33 cellular contexts compared by ENCODE assay signal in genomic region chr14:74911221-74911620, GRCh38. TPM values are rescaled to one million over a fixed set of nuclear protein-coding genes. Genes with fewer than 3 reads are reported as not detected.
"Had no signal": no experiment of that assay in that cellular context is flagged by ENCODE, and none has a peak within 500 bp of the region (broad histone marks: within the 10 kb centered on the region; RNA-seq: fewer than 3 reads in every experiment).

No MANE protein-coding gene starts in this region.

- DNase-seq: effector CD4-positive, alpha-beta T cell; endodermal cell; heart left ventricle; hippocampal formation; left ventricle myocardium superior; naive thymus-derived CD4-positive, alpha-beta T cell; nephron progenitor cell; stimulated activated CD4-positive, alpha-beta T cell treated with anti-CD3 and anti-CD28 coated beads, Interleukin-15, amount 100 ng/mL, for 24 hours; stimulated activated CD4-positive, alpha-beta T cell treated with anti-CD3 and anti-CD28 coated beads, Interleukin-2, amount 100 ng/mL, for 24 hours; stimulated activated CD4-positive, alpha-beta T cell treated with anti-CD3 and anti-CD28 coated beads, Interleukin-4, amount 100 ng/mL, for 4 hours; stimulated activated naive B cell treated with anti-CD40 and anti-IgM and Interleukin-4, amounts not matched to agents 10 μg/mL and 1 μg/mL and 100 μg/mL, for 72 hours; stimulated activated naive CD8-positive, alpha-beta T cell treated with anti-CD3 and anti-CD28 coated beads, Interleukin-15, amount 100 ng/mL, for 72 hours; testis; transverse colon had no signal

- H3K27me3 ChIP-seq: heart left ventricle, neutrophil, spleen, testis, transverse colon had no signal

- H3K27ac Mint-ChIP-seq: endodermal cell; nephron progenitor cell; stimulated activated naive B cell treated with anti-CD40 and anti-IgM and Interleukin-4, amounts not matched to agents 10 μg/mL and 1 μg/mL and 100 μg/mL, for 72 hours had no signal

- H3K4me1 Mint-ChIP-seq: endodermal cell; stimulated activated naive CD8-positive, alpha-beta T cell treated with anti-CD3 and anti-CD28 coated beads, Interleukin-15, amount 100 ng/mL, for 72 hours had no signal

- H3K4me3 Mint-ChIP-seq: endodermal cell; naive thymus-derived CD4-positive, alpha-beta T cell; nephron progenitor cell; stimulated activated naive B cell treated with anti-CD40 and anti-IgM and Interleukin-4, amounts not matched to agents 10 μg/mL and 1 μg/mL and 100 μg/mL, for 72 hours; stimulated activated naive CD8-positive, alpha-beta T cell treated with anti-CD3 and anti-CD28 coated beads, Interleukin-15, amount 100 ng/mL, for 72 hours had no signal

- ATAC-seq: heart left ventricle; left ventricle myocardium superior; naive thymus-derived CD4-positive, alpha-beta T cell; sciatic nerve; stimulated activated naive B cell treated with anti-CD40 and anti-IgM and Interleukin-4, amounts not matched to agents 10 μg/mL and 1 μg/mL and 100 μg/mL, for 72 hours; stimulated activated naive CD8-positive, alpha-beta T cell treated with anti-CD3 and anti-CD28 coated beads, Interleukin-15, amount 100 ng/mL, for 72 hours had no signal

- H3K27me3 Mint-ChIP-seq: naive thymus-derived CD4-positive, alpha-beta T cell; stimulated activated naive B cell treated with anti-CD40 and anti-IgM and Interleukin-4, amounts not matched to agents 10 μg/mL and 1 μg/mL and 100 μg/mL, for 72 hours; stimulated activated naive CD8-positive, alpha-beta T cell treated with anti-CD3 and anti-CD28 coated beads, Interleukin-15, amount 100 ng/mL, for 72 hours had no signal

- H3K4me3 ChIP-seq: coronary artery, heart left ventricle, spleen, testis had no signal

- H3K9me3 Mint-ChIP-seq: endodermal cell; naive thymus-derived CD4-positive, alpha-beta T cell; nephron progenitor cell; stimulated activated naive B cell treated with anti-CD40 and anti-IgM and Interleukin-4, amounts not matched to agents 10 μg/mL and 1 μg/mL and 100 μg/mL, for 72 hours; stimulated activated naive CD8-positive, alpha-beta T cell treated with anti-CD3 and anti-CD28 coated beads, Interleukin-15, amount 100 ng/mL, for 72 hours had no signal

- H3K36me3 ChIP-seq: heart left ventricle, transverse colon had no signal

- H3K27ac ChIP-seq: coronary artery, neutrophil, testis had no signal

- FAIRE-seq: frontal cortex had no signal

- H3K9me3 ChIP-seq: heart left ventricle, neutrophil, spleen, testis, transverse colon had no signal

RNA-seq across cellular contexts. Expression of gene PROX2, which starts 35.3 kb away (rescaled TPM):
- total RNA-seq: dermis microvascular lymphatic vessel endothelial cell, endodermal cell, esophagus mucosa, fibroblast of lung, frontal cortex, glomerular endothelial cell, heart left ventricle, kidney epithelial cell, left colon, left ventricle myocardium superior, lung microvascular endothelial cell, mesenteric fat pad, osteocyte, pulmonary artery endothelial cell, sciatic nerve, skeletal muscle tissue, subcutaneous adipose tissue, urinary bladder had no signal
- polyA plus RNA-seq: heart left ventricle, urinary bladder had no signal

RNA-seq across cellular contexts. Expression of gene PGF, which starts 44.2 kb away (rescaled TPM):
- total RNA-seq: mononuclear cell had no signal
